Comparison of ENCODE assay signal across 10 cellular contexts in genomic region chr1:110879758-110880606, GRCh38. TPM values are rescaled to one million over a fixed set of nuclear protein-coding genes. Genes with fewer than 3 reads are reported as not detected.
DNase-seq lines count a peak whose midpoint lies in the region; ATAC-seq and TF ChIP-seq lines count a peak whose summit lies in the region.
"Had no signal": no experiment of that assay in that cellular context is flagged by ENCODE, and none has a peak within 500 bp of the region (broad histone marks: within the 10 kb centered on the region; RNA-seq: fewer than 3 reads in every experiment).

No MANE protein-coding gene starts in this region.

- H4K20me1 ChIP-seq in mammary epithelial cell (ENCODE audit: insufficient read depth, low read length), result no peaks in the 10 kb centered on the region

- H3K9me3 ChIP-seq in mammary epithelial cell (replicated peaks; ENCODE audit: insufficient read depth, low read length), result no peaks in the 10 kb centered on the region
- H3K9me3 ChIP-seq: heart right ventricle had no signal

- H3K4me1 ChIP-seq in mammary epithelial cell (ENCODE audit: insufficient read depth, low read length), result peaks cover 11% of the 10 kb centered on the region

- H3K4me2 ChIP-seq in mammary epithelial cell (ENCODE audit: insufficient read depth, low read depth, low read length), result no peak overlapping the region
- H3K4me2 ChIP-seq: KMS-11 had no signal

- no peak overlapping the region for H3K27ac Mint-ChIP-seq in progenitor cell of endocrine pancreas

- H3K9me3 Mint-ChIP-seq in progenitor cell of endocrine pancreas (ENCODE audit: low read depth), result peaks cover 15% of the 10 kb centered on the region

- no peak overlapping the region for H3K4me3 ChIP-seq in mammary epithelial cell (replicated peaks in 1 of 3; ENCODE audit: insufficient read depth in 1 of 3, low read depth in 2 of 3, low read length in 3 of 3)

- no peak overlapping the region for H3K27ac ChIP-seq in mammary epithelial cell (ENCODE audit: insufficient read depth, low read depth, low read length)
- H3K27ac ChIP-seq: KMS-11 had no signal

- no peak overlapping the region for H2AFZ ChIP-seq in mammary epithelial cell (ENCODE audit: low read depth, low read length)

- H3K27me3 ChIP-seq in mammary epithelial cell (ENCODE audit: insufficient read depth, low read length), result no peaks in the 10 kb centered on the region

- dilution Hi-C loops in mammary epithelial cell (cut with HindIII; ENCODE audit: low sequenced_read_pairs), result no loop called here

- no peaks in the 10 kb centered on the region for H3K36me3 Mint-ChIP-seq in progenitor cell of endocrine pancreas (ENCODE audit: insufficient read depth)

- intact Hi-C loops in mammary epithelial cell (cut with micrococcal nuclease), result no loop called here

- BruUV-seq in mammary epithelial cell (replicated peaks; lab: Mats Ljungman, UMichigan), result no TSS peak

- peaks cover 16% of the 10 kb centered on the region for H3K4me1 Mint-ChIP-seq in progenitor cell of endocrine pancreas (ENCODE audit: low read depth)

- peak; percentile 63 for DNase-seq in SKM-1 treated with dmso at 0.1 percent for 144 hours (lab: John Stamatoyannopoulos, UW; ENCODE audit: unreplicated experiment)
- DNase-seq in mammary epithelial cell, result peak; percentile 50
- peak; percentile 34 to 37 for DNase-seq in stimulated activated CD8-positive, alpha-beta memory T cell treated with anti-CD3 and anti-CD28 coated beads, Interleukin-7, amount 100 ng/mL, for 1 hour (ENCODE audit: low read depth in 2 of 2)
- no peak for DNase-seq in progenitor cell of endocrine pancreas (ENCODE audit: low spot score, unreplicated experiment)
- DNase-seq in NCI-H526 (lab: John Stamatoyannopoulos, UW), result no peak
- DNase-seq in DMS79 treated with DMSO at 0.1 percent for 48 hours (lab: John Stamatoyannopoulos, UW), result no peak
- DNase-seq: heart right ventricle had no signal

- WGBS in mammary epithelial cell (ENCODE audit: low coverage, missing lambda C conversion rate), result 47% methylated on average over 7 of the region's 7 CpGs

- no peaks in the 10 kb centered on the region for H3K36me3 ChIP-seq in mammary epithelial cell (ENCODE audit: insufficient read depth, low read length)
- H3K36me3 ChIP-seq: heart right ventricle had no signal

- H3K4me3 Mint-ChIP-seq in progenitor cell of endocrine pancreas (ENCODE audit: low read depth), result no peak overlapping the region

- ATAC-seq in GM18519 (IDR thresholded peaks at IDR 0.05; ENCODE audit: low FRiP score, unreplicated experiment) (peak; percentile 49), HG02840 (IDR thresholded peaks at IDR 0.05; ENCODE audit: low FRiP score, unreplicated experiment) (peak; percentile 44)

- no peak for TF ChIP-seq CTCF in mammary epithelial cell (conservative IDR thresholded peaks at IDR 0.05 in 1 of 2, IDR thresholded peaks at IDR 0.05 in 1 of 2; ENCODE audit: extremely low read depth in 1 of 2, insufficient read depth in 1 of 2, low read depth in 1 of 2, low read length in 2 of 2)
- TF ChIP-seq CTCF in progenitor cell of endocrine pancreas (IDR thresholded peaks at IDR 0.05; ENCODE audit: unreplicated experiment), result no peak

- H3K9ac ChIP-seq in mammary epithelial cell (ENCODE audit: insufficient read depth, low read length), result no peak overlapping the region
- H3K9ac ChIP-seq: KMS-11 had no signal

- no peaks in the 10 kb centered on the region for H3K27me3 Mint-ChIP-seq in progenitor cell of endocrine pancreas

- H3K79me2 ChIP-seq in mammary epithelial cell (ENCODE audit: insufficient read depth, low read length), result no peaks in the 10 kb centered on the region

- in situ Hi-C loops in mammary epithelial cell (cut with MboI; ENCODE audit: low sequenced_read_pairs in 2 of 2), result no loop called here

- CTCF ChIA-PET in mammary epithelial cell (lab: Charles Lee; ENCODE audit: low non-redundant PET), result interaction anchor here (0.6 kb wide), 1 partner anchor 151 kb away, joined by 5 read pairs; no protein-coding TSS in a partner anchor

RNA-seq across cellular contexts. Expression of gene CD53, which starts 7.0 kb away (rescaled TPM):
- total RNA-seq in mammary epithelial cell (not detected), progenitor cell of endocrine pancreas (not detected in 2 replicates)
- polyA plus RNA-seq in mammary epithelial cell, result 0.24 TPM
- not detected for polyA minus RNA-seq in mammary epithelial cell

Comparison
In these comparisons a context has a peak if more than half of its experiments do, and no peak if none do; other contexts are left out.
1. DNase-seq: peak in SKM-1 treated with dmso at 0.1 percent for 144 hours (single experiment), mammary epithelial cell (single experiment) and stimulated activated CD8-positive, alpha-beta memory T cell treated with anti-CD3 and anti-CD28 coated beads, Interleukin-7, amount 100 ng/mL, for 1 hour (2 of 2); none in progenitor cell of endocrine pancreas (single experiment), NCI-H526 (0 of 2) and DMS79 treated with DMSO at 0.1 percent for 48 hours (single experiment).